Comparison of ENCODE assay signal across 18 cellular contexts in the genomic region with DNA sequence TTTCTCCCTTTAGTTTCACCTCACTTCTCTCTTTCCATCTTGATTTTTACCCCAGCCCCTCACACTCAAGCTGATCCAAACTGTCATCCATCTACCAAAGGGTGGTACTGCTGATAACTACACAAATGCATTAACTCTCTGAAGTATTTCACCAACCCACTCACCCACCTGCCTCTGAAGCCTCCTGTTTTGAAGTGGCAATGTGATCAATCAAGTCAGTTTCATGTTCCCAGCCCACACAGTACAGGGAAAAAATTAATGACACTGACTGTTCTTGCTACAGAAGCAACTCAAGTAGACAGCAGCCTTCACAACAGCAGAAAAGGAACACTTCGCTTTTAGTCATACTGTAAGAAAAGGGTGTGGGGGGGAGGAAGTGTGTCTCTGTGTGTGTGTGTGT.
DNase-seq lines count a peak whose midpoint lies in the region; ATAC-seq lines count a peak whose summit lies in the region.
"Had no signal": no experiment of that assay in that cellular context is flagged by ENCODE, and none has a peak within 500 bp of the region (broad histone marks: within the 10 kb centered on the region; RNA-seq: fewer than 3 reads in every experiment).

No MANE protein-coding gene starts in this region.

- ATAC-seq in HG02852 (IDR thresholded peaks at IDR 0.05; ENCODE audit: unreplicated experiment) = peak; percentile 44
- ATAC-seq: left lobe of liver had no signal

- no peak overlapping the region for H2BK12ac ChIP-seq in mesenchymal stem cell (ENCODE audit: low read length in 2 of 2)

- H3K4me1 ChIP-seq in mesenchymal stem cell (ENCODE audit: control insufficient read depth, insufficient read depth, low read depth, low read length) = peaks cover 8% of the 10 kb centered on the region
- H3K4me1 ChIP-seq: SJSA1 had no signal

- H2AK5ac ChIP-seq in mesenchymal stem cell (ENCODE audit: low read length, severe bottlenecking) = peak overlapping the region; percentile 35

- H3K4ac ChIP-seq in mesenchymal stem cell (ENCODE audit: low read depth in 1 of 2, low read length in 2 of 2) = no peak overlapping the region

- no peak overlapping the region for H3K4me2 ChIP-seq in mesenchymal stem cell (ENCODE audit: low read length, poor library complexity, severe bottlenecking)

- peak; percentile 4 for DNase-seq in stimulated activated CD4-positive, alpha-beta T cell treated with anti-CD3 and anti-CD28 coated beads, Interleukin-4, amount 100 ng/mL, for 24 hours
- DNase-seq in stimulated activated CD4-positive, alpha-beta T cell treated with anti-CD3 and anti-CD28 coated beads, Interleukin-4, amount 100 ng/mL, for 4 hours = no peak
- no peak for DNase-seq in mesenchymal stem cell
- DNase-seq in NCI-H2029 treated with DMSO at 0.1 percent for 48 hours (lab: John Stamatoyannopoulos, UW) = no peak
- no peak for DNase-seq in midbrain (lab: John Stamatoyannopoulos, UW)
- no peak for DNase-seq in NCI-H1105 treated with DMSO at 0.1 percent for 48 hours (lab: John Stamatoyannopoulos, UW)
- DNase-seq: activated effector memory CD4-positive, alpha-beta T cell treated with Interleukin-2 at 50 U/mL for 16 hours; C1 segment of cervical spinal cord; dorsolateral prefrontal cortex; immature natural killer cell; NCI-H2029; NCI-H774; occipital lobe; RPMI8226; substantia nigra had no signal

- no peak overlapping the region for H3K4me3 ChIP-seq in mesenchymal stem cell (ENCODE audit: insufficient read depth in 1 of 2, low read depth in 1 of 2, low read length in 2 of 2)
- H3K4me3 ChIP-seq: dorsolateral prefrontal cortex, SJSA1 had no signal

- H2BK120ac ChIP-seq in mesenchymal stem cell (ENCODE audit: low read depth, low read length) = no peak overlapping the region

- no peaks in the 10 kb centered on the region for H3K79me1 ChIP-seq in mesenchymal stem cell (replicated peaks; ENCODE audit: low read length, poor library complexity, severe bottlenecking)

- no peak overlapping the region for H3K18ac ChIP-seq in mesenchymal stem cell (ENCODE audit: low read depth in 1 of 2, low read length in 2 of 2)

- H4K91ac ChIP-seq in mesenchymal stem cell (ENCODE audit: low read length) = no peak overlapping the region

- H3K36me3 ChIP-seq in mesenchymal stem cell (ENCODE audit: control insufficient read depth in 1 of 2, insufficient read depth in 2 of 2, low read depth in 1 of 2, low read length in 2 of 2) = no peaks in the 10 kb centered on the region
- H3K36me3 ChIP-seq: SJSA1 had no signal

- H3K27me3 ChIP-seq in mesenchymal stem cell (ENCODE audit: control insufficient read depth in 1 of 2, insufficient read depth in 1 of 2, low read length in 2 of 2) = no peaks in the 10 kb centered on the region
- H3K27me3 ChIP-seq: dorsolateral prefrontal cortex, SJSA1 had no signal

- H3K9ac ChIP-seq in mesenchymal stem cell (ENCODE audit: low read length) = no peak overlapping the region

- no peak overlapping the region for H2BK5ac ChIP-seq in mesenchymal stem cell (ENCODE audit: low read depth, low read length, poor library complexity, severe bottlenecking)

- no peak overlapping the region for H2AFZ ChIP-seq in mesenchymal stem cell (ENCODE audit: low read depth, low read length)

- no peaks in the 10 kb centered on the region for H3K9me3 ChIP-seq in mesenchymal stem cell (ENCODE audit: control insufficient read depth, low read length)
- H3K9me3 ChIP-seq: SJSA1 had no signal

- no peak overlapping the region for H3K27ac ChIP-seq in mesenchymal stem cell (ENCODE audit: low read length, poor library complexity, severe bottlenecking)
- H3K27ac ChIP-seq: dorsolateral prefrontal cortex, SJSA1 had no signal

- H3K23ac ChIP-seq in mesenchymal stem cell (ENCODE audit: low read length in 2 of 2) = no peak overlapping the region

- H3K14ac ChIP-seq in mesenchymal stem cell (ENCODE audit: low read length in 2 of 2) = no peak overlapping the region

- no peak overlapping the region for H4K8ac ChIP-seq in mesenchymal stem cell (ENCODE audit: low read length)

- no CpG with 5 or more reads among the region's 1 CpG for WGBS in mesenchymal stem cell

- H2BK15ac ChIP-seq in mesenchymal stem cell (ENCODE audit: low read depth, poor library complexity, severe bottlenecking) = no peak overlapping the region
